Comparison of ENCODE assay signal across 11 cellular contexts in the genomic region with DNA sequence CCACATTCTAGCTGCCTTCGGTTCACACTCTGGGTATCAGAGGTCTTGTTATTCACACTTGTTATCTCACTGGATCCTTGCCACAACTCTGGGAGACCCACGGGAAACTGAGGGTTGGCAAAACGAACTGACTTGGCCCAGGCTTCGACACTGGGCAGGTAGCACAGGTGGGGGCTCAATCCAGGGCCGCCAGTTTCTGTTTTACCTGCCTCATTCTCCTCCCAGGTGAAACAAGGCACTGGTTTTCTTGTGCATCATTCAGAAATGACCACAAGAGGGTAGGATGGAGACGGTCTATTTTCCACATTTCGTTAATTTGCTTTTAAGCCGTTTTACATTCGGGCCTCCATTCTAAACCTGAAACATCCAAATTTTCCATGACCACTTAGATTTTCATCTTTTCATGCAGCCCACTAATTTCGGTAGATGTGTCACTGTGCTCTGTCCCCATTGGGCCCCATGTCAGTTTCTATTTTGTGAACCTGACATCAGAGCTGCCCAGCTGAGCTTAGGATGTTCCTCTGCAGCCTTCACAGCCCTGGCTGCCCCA.
DNase-seq lines count a peak whose midpoint lies in the region; ATAC-seq and TF ChIP-seq lines count a peak whose summit lies in the region.
"Had no signal": no experiment of that assay in that cellular context is flagged by ENCODE, and none has a peak within 500 bp of the region (broad histone marks: within the 10 kb centered on the region; RNA-seq: fewer than 3 reads in every experiment).

No MANE protein-coding gene starts in this region.

- ATAC-seq in heart right ventricle, result peak in 3 of 8 donors; percentile 54 to 68 (median 56)
- no peak for ATAC-seq in Right ventricle myocardium inferior
- ATAC-seq in activated T-helper 17 cell treated with anti-CD3 and anti-CD28 coated beads, Interleukin-2, amount 50 U/mL, for 72 hours (replicated peaks), result peak; percentile 92
- peak; percentile 44 for ATAC-seq in left lobe of liver
- ATAC-seq in GM19397 (IDR thresholded peaks at IDR 0.05; ENCODE audit: unreplicated experiment), result no peak
- ATAC-seq in GM21723 (IDR thresholded peaks at IDR 0.05; ENCODE audit: unreplicated experiment), result no peak

- H3K4me1 ChIP-seq in heart right ventricle, result peaks cover 0 to 18% (median 8%) of the 10 kb centered on the region in 9 donors

- H3K36me3 ChIP-seq in heart right ventricle, result no peaks in the 10 kb centered on the region

- H3K27me3 ChIP-seq in heart right ventricle, result no peaks in the 10 kb centered on the region

- H3K4me3 Mint-ChIP-seq in activated T-helper 17 cell treated with anti-CD3 and anti-CD28 coated beads, Interleukin-2, amount 50 U/mL, for 72 hours, result peak overlapping the region; percentile 72
- H3K4me3 Mint-ChIP-seq in type B pancreatic cell, result no peak overlapping the region

- peak in 5 of 9 donors; percentile 5 to 40 (median 17) for TF ChIP-seq CTCF in heart right ventricle (IDR thresholded peaks at IDR 0.05)
- peak; percentile 55 for TF ChIP-seq CTCF in type B pancreatic cell (conservative IDR thresholded peaks at IDR 0.05)

- no peaks in the 10 kb centered on the region for H3K9me3 Mint-ChIP-seq in activated T-helper 17 cell treated with anti-CD3 and anti-CD28 coated beads, Interleukin-2, amount 50 U/mL, for 72 hours
- H3K9me3 Mint-ChIP-seq in type B pancreatic cell, result no peaks in the 10 kb centered on the region

- H3K4me3 ChIP-seq in heart right ventricle, result no peak overlapping the region

- 69 to 74% methylated on average over 10 of the region's 10 CpGs for WGBS in heart right ventricle, 2 donors

- H3K9me3 ChIP-seq in heart right ventricle, result no peaks in the 10 kb centered on the region

- H3K27ac Mint-ChIP-seq in activated T-helper 17 cell treated with anti-CD3 and anti-CD28 coated beads, Interleukin-2, amount 50 U/mL, for 72 hours, result peak overlapping the region; percentile 94
- H3K27ac Mint-ChIP-seq in type B pancreatic cell, result peak overlapping the region; percentile 41

- intact Hi-C loops in heart right ventricle (cut with DNase I) (no loop called here), Right ventricle myocardium inferior (cut with DNase I) (no loop called here)

- no peaks in the 10 kb centered on the region for H3K36me3 Mint-ChIP-seq in activated T-helper 17 cell treated with anti-CD3 and anti-CD28 coated beads, Interleukin-2, amount 50 U/mL, for 72 hours (ENCODE audit: low read depth)
- H3K36me3 Mint-ChIP-seq in type B pancreatic cell, result no peaks in the 10 kb centered on the region

- no peak overlapping the region for H3K27ac ChIP-seq in heart right ventricle
- H3K27ac ChIP-seq: C4-2B had no signal

- H3K27me3 Mint-ChIP-seq in activated T-helper 17 cell treated with anti-CD3 and anti-CD28 coated beads, Interleukin-2, amount 50 U/mL, for 72 hours, result no peaks in the 10 kb centered on the region
- no peaks in the 10 kb centered on the region for H3K27me3 Mint-ChIP-seq in type B pancreatic cell

- no peak for DNase-seq in heart right ventricle
- no peak for DNase-seq in Right ventricle myocardium inferior (ENCODE audit: missing footprints)
- DNase-seq in left lobe of liver (ENCODE audit: low spot score), result no peak
- DNase-seq in type B pancreatic cell (ENCODE audit: extremely low spot score, unreplicated experiment), result no peak
- DNase-seq in COLO668 (lab: John Stamatoyannopoulos, UW; ENCODE audit: unreplicated experiment), result no peak
- DNase-seq: caudate nucleus, NCI-H1436 treated with DMSO at 0.1 percent for 48 hours had no signal

- H3K4me1 Mint-ChIP-seq in activated T-helper 17 cell treated with anti-CD3 and anti-CD28 coated beads, Interleukin-2, amount 50 U/mL, for 72 hours, result peaks cover 25% of the 10 kb centered on the region
- H3K4me1 Mint-ChIP-seq in type B pancreatic cell (ENCODE audit: unreplicated experiment), result peaks cover 6% of the 10 kb centered on the region

Comparison
In these comparisons a context has a peak if more than half of its experiments do, and no peak if none do; other contexts are left out.
1. ATAC-seq: peak in activated T-helper 17 cell treated with anti-CD3 and anti-CD28 coated beads, Interleukin-2, amount 50 U/mL, for 72 hours (single experiment) and left lobe of liver (single experiment); none in Right ventricle myocardium inferior (single experiment), GM19397 (single experiment) and GM21723 (single experiment).